1 cellular context compared by ENCODE assay signal in the genomic region with DNA sequence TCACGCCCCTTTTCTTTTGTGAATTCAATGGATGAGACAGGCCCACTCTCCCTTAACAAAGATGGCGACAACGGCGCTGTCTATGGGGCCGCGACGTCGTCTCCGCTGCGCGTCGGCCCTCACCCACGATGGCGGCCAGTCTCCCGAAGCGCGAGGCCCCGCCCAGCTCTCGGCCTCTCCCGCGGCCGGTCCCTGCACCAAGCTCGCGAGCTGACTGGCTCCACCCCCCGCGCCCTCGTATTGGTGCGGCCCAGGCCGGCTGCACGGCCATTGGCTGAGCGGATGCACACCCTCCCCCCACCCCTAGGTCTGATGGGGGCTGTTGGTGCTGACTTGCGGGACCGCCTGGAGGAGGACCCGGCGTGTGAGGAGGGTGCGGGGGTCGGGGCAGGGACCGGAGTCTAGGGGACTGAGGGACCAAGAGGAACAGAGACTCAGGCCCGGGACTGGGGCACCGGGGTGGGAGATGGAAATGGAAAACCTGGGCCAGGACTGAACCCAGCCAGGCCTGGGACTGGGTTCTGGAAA.
TF ChIP-seq lines count a peak whose summit lies in the region.

No MANE protein-coding gene starts in this region.

TF ChIP-seq in K562, 482 proteins besides CTCF, POLR2A, EP300 and RAD21 (continued from another document):
- TF ChIP-seq, protein P1, sequence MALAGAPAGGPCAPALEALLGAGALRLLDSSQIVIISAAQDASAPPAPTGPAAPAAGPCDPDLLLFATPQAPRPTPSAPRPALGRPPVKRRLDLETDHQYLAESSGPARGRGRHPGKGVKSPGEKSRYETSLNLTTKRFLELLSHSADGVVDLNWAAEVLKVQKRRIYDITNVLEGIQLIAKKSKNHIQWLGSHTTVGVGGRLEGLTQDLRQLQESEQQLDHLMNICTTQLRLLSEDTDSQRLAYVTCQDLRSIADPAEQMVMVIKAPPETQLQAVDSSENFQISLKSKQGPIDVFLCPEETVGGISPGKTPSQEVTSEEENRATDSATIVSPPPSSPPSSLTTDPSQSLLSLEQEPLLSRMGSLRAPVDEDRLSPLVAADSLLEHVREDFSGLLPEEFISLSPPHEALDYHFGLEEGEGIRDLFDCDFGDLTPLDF (CRISPR knock-in tag; IDR thresholded peaks at IDR 0.05), result 0 out of 2 replicates have a peak, but pooled peaks have one; percentile 25
- TF ChIP-seq TBP (optimal IDR thresholded peaks at IDR 0.05; ENCODE audit: low read depth, low read length) (no peak), SP2 (IDR thresholded peaks at IDR 0.05; ENCODE audit: extremely low read depth, low read depth, low read length, poor library complexity, severe bottlenecking) (peak; percentile 41), ZNF174 (CRISPR knock-in tag; IDR thresholded peaks at IDR 0.05) (no peak), FOXA1 (IDR thresholded peaks at IDR 0.05; ENCODE audit: borderline replicate concordance) (no peak), SMARCA4 (IDR thresholded peaks at IDR 0.05) (no peak), L3MBTL2 (IDR thresholded peaks at IDR 0.05) (no peak), NRF1 (conservative IDR thresholded peaks at IDR 0.05 in 1 of 2, IDR thresholded peaks at IDR 0.05 in 1 of 2) (peak; percentile 80 to 85), JUN (IDR thresholded peaks at IDR 0.05; ENCODE audit: borderline replicate concordance, low read depth, low read length) (no peak), JUN (CRISPR knock-in tag; IDR thresholded peaks at IDR 0.05; ENCODE audit: borderline replicate concordance) (no peak), ZNF239 (CRISPR knock-in tag; IDR thresholded peaks at IDR 0.05) (no peak), HDAC6 (IDR thresholded peaks at IDR 0.05; ENCODE audit: low read depth, low read length) (no peak), ZNF12 (CRISPR knock-in tag; IDR thresholded peaks at IDR 0.05) (no peak), ELF4 (CRISPR knock-in tag; IDR thresholded peaks at IDR 0.05) (no peak)
- TF ChIP-seq, protein P2, sequence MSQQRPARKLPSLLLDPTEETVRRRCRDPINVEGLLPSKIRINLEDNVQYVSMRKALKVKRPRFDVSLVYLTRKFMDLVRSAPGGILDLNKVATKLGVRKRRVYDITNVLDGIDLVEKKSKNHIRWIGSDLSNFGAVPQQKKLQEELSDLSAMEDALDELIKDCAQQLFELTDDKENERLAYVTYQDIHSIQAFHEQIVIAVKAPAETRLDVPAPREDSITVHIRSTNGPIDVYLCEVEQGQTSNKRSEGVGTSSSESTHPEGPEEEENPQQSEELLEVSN (IDR thresholded peaks at IDR 0.05; ENCODE audit: borderline replicate concordance in 1 of 2, extremely low read depth in 1 of 2, insufficient read depth in 1 of 2, insufficient read length in 1 of 2, low read depth in 1 of 2, low read length in 1 of 2, poor library complexity in 1 of 2, severe bottlenecking in 1 of 2), result peak in 1 of 2 experiments; percentile 47
- TF ChIP-seq, protein P3, sequence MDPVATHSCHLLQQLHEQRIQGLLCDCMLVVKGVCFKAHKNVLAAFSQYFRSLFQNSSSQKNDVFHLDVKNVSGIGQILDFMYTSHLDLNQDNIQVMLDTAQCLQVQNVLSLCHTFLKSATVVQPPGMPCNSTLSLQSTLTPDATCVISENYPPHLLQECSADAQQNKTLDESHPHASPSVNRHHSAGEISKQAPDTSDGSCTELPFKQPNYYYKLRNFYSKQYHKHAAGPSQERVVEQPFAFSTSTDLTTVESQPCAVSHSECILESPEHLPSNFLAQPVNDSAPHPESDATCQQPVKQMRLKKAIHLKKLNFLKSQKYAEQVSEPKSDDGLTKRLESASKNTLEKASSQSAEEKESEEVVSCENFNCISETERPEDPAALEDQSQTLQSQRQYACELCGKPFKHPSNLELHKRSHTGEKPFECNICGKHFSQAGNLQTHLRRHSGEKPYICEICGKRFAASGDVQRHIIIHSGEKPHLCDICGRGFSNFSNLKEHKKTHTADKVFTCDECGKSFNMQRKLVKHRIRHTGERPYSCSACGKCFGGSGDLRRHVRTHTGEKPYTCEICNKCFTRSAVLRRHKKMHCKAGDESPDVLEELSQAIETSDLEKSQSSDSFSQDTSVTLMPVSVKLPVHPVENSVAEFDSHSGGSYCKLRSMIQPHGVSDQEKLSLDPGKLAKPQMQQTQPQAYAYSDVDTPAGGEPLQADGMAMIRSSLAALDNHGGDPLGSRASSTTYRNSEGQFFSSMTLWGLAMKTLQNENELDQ (CRISPR knock-in tag; IDR thresholded peaks at IDR 0.05; ENCODE audit: borderline replicate concordance), result no peak
- TF ChIP-seq, protein P4, sequence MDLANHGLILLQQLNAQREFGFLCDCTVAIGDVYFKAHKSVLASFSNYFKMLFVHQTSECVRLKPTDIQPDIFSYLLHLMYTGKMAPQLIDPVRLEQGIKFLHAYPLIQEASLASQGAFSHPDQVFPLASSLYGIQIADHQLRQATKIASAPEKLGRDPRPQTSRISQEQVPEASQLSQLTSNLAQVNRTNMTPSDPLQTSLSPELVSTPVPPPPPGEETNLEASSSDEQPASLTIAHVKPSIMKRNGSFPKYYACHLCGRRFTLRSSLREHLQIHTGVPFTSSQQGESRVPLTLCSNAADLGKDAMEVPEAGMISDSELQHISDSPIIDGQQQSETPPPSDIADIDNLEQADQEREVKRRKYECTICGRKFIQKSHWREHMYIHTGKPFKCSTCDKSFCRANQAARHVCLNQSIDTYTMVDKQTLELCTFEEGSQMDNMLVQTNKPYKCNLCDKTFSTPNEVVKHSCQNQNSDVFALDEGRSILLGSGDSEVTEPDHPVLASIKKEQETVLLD (IDR thresholded peaks at IDR 0.05), result no peak
- TF ChIP-seq, protein P5, sequence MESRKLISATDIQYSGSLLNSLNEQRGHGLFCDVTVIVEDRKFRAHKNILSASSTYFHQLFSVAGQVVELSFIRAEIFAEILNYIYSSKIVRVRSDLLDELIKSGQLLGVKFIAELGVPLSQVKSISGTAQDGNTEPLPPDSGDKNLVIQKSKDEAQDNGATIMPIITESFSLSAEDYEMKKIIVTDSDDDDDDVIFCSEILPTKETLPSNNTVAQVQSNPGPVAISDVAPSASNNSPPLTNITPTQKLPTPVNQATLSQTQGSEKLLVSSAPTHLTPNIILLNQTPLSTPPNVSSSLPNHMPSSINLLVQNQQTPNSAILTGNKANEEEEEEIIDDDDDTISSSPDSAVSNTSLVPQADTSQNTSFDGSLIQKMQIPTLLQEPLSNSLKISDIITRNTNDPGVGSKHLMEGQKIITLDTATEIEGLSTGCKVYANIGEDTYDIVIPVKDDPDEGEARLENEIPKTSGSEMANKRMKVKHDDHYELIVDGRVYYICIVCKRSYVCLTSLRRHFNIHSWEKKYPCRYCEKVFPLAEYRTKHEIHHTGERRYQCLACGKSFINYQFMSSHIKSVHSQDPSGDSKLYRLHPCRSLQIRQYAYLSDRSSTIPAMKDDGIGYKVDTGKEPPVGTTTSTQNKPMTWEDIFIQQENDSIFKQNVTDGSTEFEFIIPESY (CRISPR knock-in tag; IDR thresholded peaks at IDR 0.05), result no peak; the same call in 1 of the 2 replicates
- TF ChIP-seq, protein P6, sequence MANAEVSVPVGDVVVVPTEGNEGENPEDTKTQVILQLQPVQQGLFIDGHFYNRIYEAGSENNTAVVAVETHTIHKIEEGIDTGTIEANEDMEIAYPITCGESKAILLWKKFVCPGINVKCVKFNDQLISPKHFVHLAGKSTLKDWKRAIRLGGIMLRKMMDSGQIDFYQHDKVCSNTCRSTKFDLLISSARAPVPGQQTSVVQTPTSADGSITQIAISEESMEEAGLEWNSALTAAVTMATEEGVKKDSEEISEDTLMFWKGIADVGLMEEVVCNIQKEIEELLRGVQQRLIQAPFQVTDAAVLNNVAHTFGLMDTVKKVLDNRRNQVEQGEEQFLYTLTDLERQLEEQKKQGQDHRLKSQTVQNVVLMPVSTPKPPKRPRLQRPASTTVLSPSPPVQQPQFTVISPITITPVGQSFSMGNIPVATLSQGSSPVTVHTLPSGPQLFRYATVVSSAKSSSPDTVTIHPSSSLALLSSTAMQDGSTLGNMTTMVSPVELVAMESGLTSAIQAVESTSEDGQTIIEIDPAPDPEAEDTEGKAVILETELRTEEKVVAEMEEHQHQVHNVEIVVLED (CRISPR knock-in tag; IDR thresholded peaks at IDR 0.05), result peak; percentile 55; the same call in 1 of the 2 replicates
- TF ChIP-seq, protein P7, sequence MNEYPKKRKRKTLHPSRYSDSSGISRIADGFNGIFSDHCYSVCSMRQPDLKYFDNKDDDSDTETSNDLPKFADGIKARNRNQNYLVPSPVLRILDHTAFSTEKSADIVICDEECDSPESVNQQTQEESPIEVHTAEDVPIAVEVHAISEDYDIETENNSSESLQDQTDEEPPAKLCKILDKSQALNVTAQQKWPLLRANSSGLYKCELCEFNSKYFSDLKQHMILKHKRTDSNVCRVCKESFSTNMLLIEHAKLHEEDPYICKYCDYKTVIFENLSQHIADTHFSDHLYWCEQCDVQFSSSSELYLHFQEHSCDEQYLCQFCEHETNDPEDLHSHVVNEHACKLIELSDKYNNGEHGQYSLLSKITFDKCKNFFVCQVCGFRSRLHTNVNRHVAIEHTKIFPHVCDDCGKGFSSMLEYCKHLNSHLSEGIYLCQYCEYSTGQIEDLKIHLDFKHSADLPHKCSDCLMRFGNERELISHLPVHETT (CRISPR knock-in tag; conservative IDR thresholded peaks at IDR 0.05 in 1 of 2, IDR thresholded peaks at IDR 0.05 in 1 of 2), result 0 out of 4 replicates have a peak, but pooled peaks of 1 of the 2 experiments have one; percentile 49
TF ChIP-seq in K562: peak in this region for 58.
